9 cellular contexts compared by ENCODE assay signal in genomic region chr1:151946366-151946764, GRCh38. TPM values are rescaled to one million over a fixed set of nuclear protein-coding genes. Genes with fewer than 3 reads are reported as not detected.
DNase-seq lines count a peak whose midpoint lies in the region; ATAC-seq lines count a peak whose summit lies in the region.
"Had no signal": no experiment of that assay in that cellular context is flagged by ENCODE, and none has a peak within 500 bp of the region (broad histone marks: within the 10 kb centered on the region; RNA-seq: fewer than 3 reads in every experiment).

No MANE protein-coding gene starts in this region.

- no peaks in the 10 kb centered on the region for H3K4me1 ChIP-seq in mesendoderm (ENCODE audit: control insufficient read depth, low read depth, low read length)

- no peaks in the 10 kb centered on the region for H3K27me3 ChIP-seq in mesendoderm (ENCODE audit: insufficient read depth, low read length, poor library complexity)

- H3K79me2 ChIP-seq in mesendoderm (ENCODE audit: control insufficient read depth, insufficient read depth, low read length), result no peaks in the 10 kb centered on the region

- H3K36me3 ChIP-seq in mesendoderm (ENCODE audit: control insufficient read depth, insufficient read depth, low read length), result no peaks in the 10 kb centered on the region
- H3K36me3 ChIP-seq: BE2C had no signal

- no peak overlapping the region for H3K4me2 ChIP-seq in mesendoderm (ENCODE audit: low read length)

- no peak for DNase-seq in activated CD4-positive, CD25-positive, alpha-beta regulatory T cell treated with anti-CD3 and anti-CD28 coated beads, Interleukin-2, amount 50 U/mL, for 72 hours
- DNase-seq in RKO (ENCODE audit: low spot score) (peak; percentile 61), epithelial cell of prostate (ENCODE audit: low read depth, low spot score) (peak; percentile 95), germinal center (ENCODE audit: low spot score) (no peak), mesendoderm (no peak), cerebellum (ENCODE audit: low spot score) (no peak)

- H3K4me3 ChIP-seq in skin epidermis (no peak overlapping the region), mesendoderm (ENCODE audit: low read length) (no peak overlapping the region)

- no peak overlapping the region for H2BK15ac ChIP-seq in mesendoderm (replicated peaks; ENCODE audit: low read depth)

- H2BK120ac ChIP-seq in mesendoderm (ENCODE audit: low read depth, low read length), result no peak overlapping the region

- no CpG with 5 or more reads among the region's 2 CpGs for WGBS in mesendoderm (ENCODE audit: extremely low coverage, insufficient coverage, low lambda C conversion rate)

- no peak overlapping the region for H2BK5ac ChIP-seq in mesendoderm (ENCODE audit: low read length)

- H2AK5ac ChIP-seq in mesendoderm (ENCODE audit: low read length), result no peak overlapping the region

- H3K9ac ChIP-seq in mesendoderm (ENCODE audit: low read length), result no peak overlapping the region

- H3K27ac ChIP-seq in epithelial cell of prostate (peak overlapping the region; percentile 84), skin epidermis (peak overlapping the region in 20 of 21 experiments; percentile 12 to 88 (median 76)), mesendoderm (ENCODE audit: low read depth, low read length) (no peak overlapping the region)

- no peak overlapping the region for H3K18ac ChIP-seq in mesendoderm (ENCODE audit: low read length)

- no peaks in the 10 kb centered on the region for H3K79me1 ChIP-seq in mesendoderm (ENCODE audit: low read length)

- no peak overlapping the region for H3K23ac ChIP-seq in mesendoderm (ENCODE audit: low read length)

- no peak overlapping the region for H3K4ac ChIP-seq in mesendoderm (ENCODE audit: low read depth, low read length)

- ATAC-seq in activated CD4-positive, CD25-positive, alpha-beta regulatory T cell treated with anti-CD3 and anti-CD28 coated beads, Interleukin-2, amount 50 U/mL, for 24 hours, result peak; percentile 86 to 88

- no peak overlapping the region for H3K56ac ChIP-seq in mesendoderm (ENCODE audit: low read length)

- H4K5ac ChIP-seq in mesendoderm (ENCODE audit: low read length), result no peak overlapping the region

- no peak overlapping the region for H4K8ac ChIP-seq in mesendoderm (ENCODE audit: low read depth, low read length)

RNA-seq across cellular contexts. Expression of gene THEM4, which starts 37.1 kb away (rescaled TPM):
- polyA plus RNA-seq in mesendoderm (2013, experiment 1 of 2), result 8.5 TPM
- polyA plus RNA-seq in mesendoderm (2013, experiment 2 of 2), result 8.4 TPM
- total RNA-seq in cerebellum, result 11.0 TPM

RNA-seq across cellular contexts. Expression of gene S100A10, which starts 47.3 kb away (rescaled TPM):
- 181 TPM for polyA plus RNA-seq in mesendoderm (2013, experiment 1 of 2)
- 187 TPM for polyA plus RNA-seq in mesendoderm (2013, experiment 2 of 2)
- 1.8 TPM for total RNA-seq in cerebellum

Comparison
In these comparisons a context has a peak if more than half of its experiments do, and no peak if none do; other contexts are left out.
1. DNase-seq: peak in RKO (single experiment) and epithelial cell of prostate (single experiment); none in activated CD4-positive, CD25-positive, alpha-beta regulatory T cell treated with anti-CD3 and anti-CD28 coated beads, Interleukin-2, amount 50 U/mL, for 72 hours (single experiment), germinal center (single experiment), mesendoderm (single experiment) and cerebellum (single experiment).